In the genomic region with DNA sequence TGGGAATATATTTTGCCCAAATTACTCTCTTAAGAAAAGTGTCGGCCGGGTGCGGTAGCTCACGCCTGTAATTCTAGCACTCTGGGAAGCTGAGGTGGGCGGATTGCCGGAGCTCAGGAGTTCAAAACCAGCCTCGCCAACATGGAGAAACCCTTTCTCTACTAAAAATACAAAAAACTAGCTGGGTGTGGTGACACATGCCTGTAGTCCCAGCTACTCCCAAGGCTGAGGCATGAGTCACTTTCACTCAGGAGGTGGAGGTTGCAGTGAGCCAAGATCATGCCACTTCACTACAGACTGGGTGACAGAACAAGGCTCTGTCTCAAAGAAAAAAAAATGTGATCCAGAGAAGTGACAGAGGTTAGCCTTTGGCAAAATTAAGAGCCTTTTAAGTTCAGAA, we compare ENCODE assay signal across 1 cellular context.
TF ChIP-seq lines count a peak whose summit lies in the region.

No MANE protein-coding gene starts in this region.

TF ChIP-seq in IMR-90, 13 proteins besides CTCF, POLR2A, EP300 and RAD21:
- peak; percentile 42; the same call in 1 of the 2 replicates for TF ChIP-seq FOS (IDR thresholded peaks at IDR 0.05; ENCODE audit: low read depth, low read length)
- no peak for TF ChIP-seq NFE2L2 (IDR thresholded peaks at IDR 0.05; ENCODE audit: low read depth, low read length)
